Comparison of ENCODE assay signal across 21 cellular contexts in the genomic region with DNA sequence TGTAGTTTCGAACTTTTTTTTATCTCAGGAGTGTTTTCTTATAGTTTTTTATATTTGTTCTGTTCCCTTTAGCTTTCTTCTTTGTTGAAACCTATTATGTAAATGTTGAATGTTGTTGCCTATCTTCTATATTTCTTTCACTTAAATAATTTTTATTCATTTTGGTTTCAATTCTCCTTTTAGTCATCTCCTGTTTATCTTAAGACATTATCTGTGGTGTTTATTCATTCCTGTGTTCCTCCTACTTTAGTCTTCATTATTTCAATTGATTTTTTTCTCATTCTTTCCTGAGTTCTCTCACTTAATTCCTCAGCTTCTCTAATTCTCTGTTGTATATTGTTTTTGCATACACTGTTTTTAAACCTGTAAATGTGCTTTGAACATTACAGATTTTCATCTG.
"Had no signal": no experiment of that assay in that cellular context is flagged by ENCODE, and none has a peak within 500 bp of the region (broad histone marks: within the 10 kb centered on the region; RNA-seq: fewer than 3 reads in every experiment).

No MANE protein-coding gene starts in this region.

- H3K27ac Mint-ChIP-seq: IgD-negative memory B cell had no signal

- H3K27ac ChIP-seq: KMS-11, SJSA1, SK-N-MC had no signal

- ATAC-seq: HepG2, K562 had no signal

- H3K4me3 ChIP-seq: K562, SJSA1, SK-N-MC had no signal

- FAIRE-seq: HepG2, K562, RCC 7860 had no signal

- H3K27me3 ChIP-seq: SJSA1 had no signal

- DNase-seq: Kasumi-1, MM.1S, NCI-H1092 treated with DMSO at 0.1 percent for 48 hours, NCI-H1436 treated with DMSO at 0.1 percent for 48 hours, NCI-H1694, NCI-H187 treated with DMSO at 0.1 percent for 48 hours, NCI-H2029 treated with DMSO at 0.1 percent for 48 hours, NCI-H2227 treated with DMSO at 0.1 percent for 48 hours, NCI-H524, NCI-H526 treated with DMSO at 0.1 percent for 48 hours, NCI-H774, Right ventricle myocardium superior, RPMI8226, SIG-M5 had no signal

- H3K27me3 Mint-ChIP-seq: IgD-negative memory B cell had no signal

- H3K9me3 ChIP-seq: SJSA1 had no signal
